ENCODE assay signal across 3 cellular contexts in the genomic region with DNA sequence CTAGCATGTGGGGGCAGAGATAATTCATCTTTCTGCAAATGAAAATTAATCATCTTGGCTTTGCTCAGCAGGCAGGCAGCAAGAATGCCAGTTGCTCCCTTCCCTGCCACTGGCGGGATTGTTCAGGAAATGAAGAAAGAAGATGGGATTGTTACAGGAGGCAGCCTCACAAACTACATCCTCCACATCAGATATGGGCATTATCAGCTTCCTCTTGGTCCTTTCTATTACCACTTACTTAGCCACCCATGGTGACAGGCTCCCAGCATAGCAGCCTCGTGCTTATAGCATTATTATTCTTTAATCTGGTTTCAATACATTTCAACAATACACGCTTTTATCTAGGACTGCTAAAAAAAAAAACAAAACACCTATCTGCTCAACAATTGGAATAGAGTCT.
"Had no signal": no experiment of that assay in that cellular context is flagged by ENCODE, and none has a peak within 500 bp of the region (broad histone marks: within the 10 kb centered on the region; RNA-seq: fewer than 3 reads in every experiment).

No MANE protein-coding gene starts in this region.

- H3K4me3 ChIP-seq: GM12878 had no signal

- DNase-seq: GDM1, GF-D8 had no signal
